ENCODE assay signal across 8 cellular contexts in the genomic region with DNA sequence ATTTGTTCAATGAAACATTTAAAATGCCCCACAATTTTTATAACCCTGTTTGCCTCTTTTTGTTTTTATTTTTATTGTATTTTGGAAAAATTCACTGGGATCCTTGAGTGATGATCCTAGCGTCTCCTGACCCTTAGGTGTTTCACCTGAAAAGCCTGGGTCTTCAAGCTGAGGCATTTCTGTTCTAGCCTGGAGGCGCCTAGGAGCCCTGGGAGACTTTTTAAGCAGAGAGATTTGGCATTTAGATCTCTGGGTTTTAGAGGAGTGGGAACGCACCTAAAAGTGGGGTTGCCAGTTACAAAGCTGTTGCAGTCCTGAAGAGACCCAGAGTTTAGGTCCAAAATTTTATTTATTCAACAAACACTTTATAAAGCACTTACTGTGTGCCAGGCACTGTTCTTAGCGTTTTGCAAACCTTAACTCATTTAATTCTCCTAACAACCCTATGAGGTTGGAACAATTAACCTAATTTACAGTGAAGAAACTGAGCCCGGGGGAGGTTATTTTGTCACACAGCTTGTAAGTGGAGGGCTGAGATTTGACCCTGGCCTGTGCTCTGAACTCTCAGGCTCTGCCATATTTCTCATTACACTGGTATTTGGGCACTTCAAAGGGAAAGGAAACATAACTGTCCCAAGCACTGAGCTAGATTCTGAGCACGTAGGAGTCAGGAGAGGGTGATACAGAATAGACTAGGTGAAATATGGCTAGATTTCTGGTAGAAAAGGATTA. TPM values are rescaled to one million over a fixed set of nuclear protein-coding genes. Genes with fewer than 3 reads are reported as not detected.
DNase-seq lines count a peak whose midpoint lies in the region; TF ChIP-seq lines count a peak whose summit lies in the region.

No MANE protein-coding gene starts in this region.

- H3K4me2 ChIP-seq in fibroblast of lung (ENCODE audit: extremely low read depth, insufficient read depth, low read length): peak overlapping the region; percentile 84

- DNase-seq in GM12864 (ENCODE audit: low read depth): no peak
- peak; percentile 34 for DNase-seq in RPMI8226
- no peak for DNase-seq in fibroblast of lung (ENCODE audit: low read depth in 2 of 2)
- DNase-seq in skeletal muscle cell (ENCODE audit: low read depth): no peak
- DNase-seq in NCI-H1092 (lab: John Stamatoyannopoulos, UW): no peak
- no peak for DNase-seq in HuH-7.5 (ENCODE audit: low spot score)
- DNase-seq in cortex of kidney (lab: John Stamatoyannopoulos, UW): no peak
- no peak for DNase-seq in SHP77 (lab: John Stamatoyannopoulos, UW)

- peaks cover 2% of the 10 kb centered on the region for H3K36me3 ChIP-seq in fibroblast of lung (ENCODE audit: control insufficient read depth, insufficient read depth, low read length)

- H3K9me3 ChIP-seq in fibroblast of lung (ENCODE audit: control insufficient read depth, insufficient read depth, low read depth, low read length): no peaks in the 10 kb centered on the region

- no peak overlapping the region for H2AFZ ChIP-seq in fibroblast of lung (ENCODE audit: low read length)

- H3K4me1 ChIP-seq in fibroblast of lung (ENCODE audit: control insufficient read depth, extremely low read depth, insufficient read depth, low read length): peaks cover 7% of the 10 kb centered on the region

- H3K27me3 ChIP-seq in fibroblast of lung (ENCODE audit: control insufficient read depth, insufficient read depth, low read length): no peaks in the 10 kb centered on the region

- H3K27ac ChIP-seq in fibroblast of lung (ENCODE audit: insufficient read depth, low read length): peak overlapping the region; percentile 58

- H4K20me1 ChIP-seq in fibroblast of lung (ENCODE audit: control insufficient read depth, extremely low read depth, insufficient read depth, low read length): no peaks in the 10 kb centered on the region

- peak overlapping the region; percentile 60 for H3K9ac ChIP-seq in fibroblast of lung (ENCODE audit: insufficient read depth, low read length)

- TF ChIP-seq CTCF in GM12864 (IDR thresholded peaks at IDR 0.05; ENCODE audit: low read depth, low read length, missing control alignments): no peak
- TF ChIP-seq CTCF in fibroblast of lung (conservative IDR thresholded peaks at IDR 0.05 in 1 of 2, IDR thresholded peaks at IDR 0.05 in 1 of 2; ENCODE audit: low read depth in 1 of 2, low read length in 2 of 2): no peak

- peak overlapping the region; percentile 84; the same call in 1 of the 2 replicates for H3K4me3 ChIP-seq in GM12864 (ENCODE audit: low read depth, low read length)
- peak overlapping the region; percentile 27 to 81 (median 58) for H3K4me3 ChIP-seq in fibroblast of lung (replicated peaks in 1 of 4; ENCODE audit: control extremely low read depth in 1 of 4, insufficient read depth in 1 of 4, low read depth in 3 of 4, low read length in 4 of 4)
- H3K4me3 ChIP-seq in skeletal muscle cell (ENCODE audit: low read depth, low read length): peak overlapping the region; percentile 74

- peaks cover 11% of the 10 kb centered on the region for H3K79me2 ChIP-seq in fibroblast of lung (ENCODE audit: control insufficient read depth, insufficient read depth, low read length)

RNA-seq across cellular contexts. Expression of gene FADS1, which starts 0.8 kb away (rescaled TPM):
- total RNA-seq in fibroblast of lung: 151 and 208 TPM in 2 replicates
- 109 and 173 TPM in 2 replicates for polyA plus RNA-seq in fibroblast of lung
- polyA plus RNA-seq in fibroblast of lung (2012): 68.7 and 126 TPM in 2 replicates
- polyA minus RNA-seq in fibroblast of lung (ENCODE audit: low replicate concordance): 140 and 162 TPM in 2 replicates

RNA-seq across cellular contexts. Expression of gene FADS2, which starts 10.5 kb away (rescaled TPM):
- total RNA-seq in fibroblast of lung: 266 and 418 TPM in 2 replicates
- polyA plus RNA-seq in fibroblast of lung: 687 and 932 TPM in 2 replicates
- 483 and 700 TPM in 2 replicates for polyA plus RNA-seq in fibroblast of lung (2012)
- polyA minus RNA-seq in fibroblast of lung (ENCODE audit: low replicate concordance): 1,928 and 3,022 TPM in 2 replicates

RNA-seq across cellular contexts. Expression of gene FEN1, which starts 24.9 kb away (rescaled TPM):
- total RNA-seq in fibroblast of lung: 3.6 and 3.8 TPM in 2 replicates
- 14.0 and 35.1 TPM in 2 replicates for polyA plus RNA-seq in fibroblast of lung
- polyA plus RNA-seq in fibroblast of lung (2012): 20.7 and 47.1 TPM in 2 replicates
- polyA minus RNA-seq in fibroblast of lung (ENCODE audit: low replicate concordance): 33.2 and 49.1 TPM in 2 replicates

RNA-seq across cellular contexts. Expression of gene TMEM258, which starts 25.2 kb away (rescaled TPM):
- 118 and 173 TPM in 2 replicates for total RNA-seq in fibroblast of lung
- 245 and 281 TPM in 2 replicates for polyA plus RNA-seq in fibroblast of lung
- 362 and 389 TPM in 2 replicates for polyA plus RNA-seq in fibroblast of lung (2012)
- polyA minus RNA-seq in fibroblast of lung (ENCODE audit: low replicate concordance): 139 and 220 TPM in 2 replicates
